11 cellular contexts compared by ENCODE assay signal in the genomic region with DNA sequence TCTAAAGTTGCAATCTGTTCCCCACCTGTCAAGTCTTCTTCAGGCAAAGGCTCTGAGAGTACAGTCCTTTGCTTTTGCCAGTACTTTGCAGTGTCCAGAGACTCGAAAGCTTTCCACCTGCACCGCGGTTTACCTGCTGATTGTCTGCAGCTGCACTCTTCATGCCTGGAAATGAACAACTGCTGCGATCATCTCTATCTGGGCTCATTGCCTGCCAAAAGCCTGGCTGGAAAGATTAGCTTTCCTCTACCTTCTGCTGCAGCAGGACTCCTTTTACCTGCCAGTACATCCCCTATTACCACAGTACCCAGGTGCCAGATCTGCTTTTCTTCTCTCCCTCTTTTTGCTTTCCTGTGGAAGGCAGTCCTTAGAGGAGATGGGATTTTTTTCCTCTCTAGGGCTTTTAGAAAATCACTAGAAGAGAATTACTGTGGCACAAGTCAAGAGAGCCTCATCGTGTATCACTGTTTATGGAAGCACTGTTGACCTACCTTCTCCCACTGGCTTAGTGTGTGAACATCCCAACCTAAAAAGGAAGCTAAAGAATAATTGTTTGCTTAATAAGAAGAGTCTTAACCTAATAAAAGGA. TPM values are rescaled to one million over a fixed set of nuclear protein-coding genes. Genes with fewer than 3 reads are reported as not detected.
DNase-seq lines count a peak whose midpoint lies in the region; FAIRE-seq and TF ChIP-seq lines count a peak whose summit lies in the region.
"Had no signal": no experiment of that assay in that cellular context is flagged by ENCODE, and none has a peak within 500 bp of the region (broad histone marks: within the 10 kb centered on the region; RNA-seq: fewer than 3 reads in every experiment).

No MANE protein-coding gene starts in this region.

- H3K4me3 Mint-ChIP-seq in MCF 10A (ENCODE audit: unreplicated experiment), result no peak overlapping the region

- no peak for TF ChIP-seq CTCF in MCF 10A (IDR thresholded peaks at IDR 0.05; ENCODE audit: unreplicated experiment)
- no peak for TF ChIP-seq CTCF in mammary epithelial cell (conservative IDR thresholded peaks at IDR 0.05 in 1 of 2, IDR thresholded peaks at IDR 0.05 in 1 of 2; ENCODE audit: extremely low read depth in 1 of 2, insufficient read depth in 1 of 2, low read depth in 1 of 2, low read length in 2 of 2)
- TF ChIP-seq CTCF in D721Med (IDR thresholded peaks at IDR 0.05; ENCODE audit: insufficient read depth, missing control alignments), result no peak

- intact Hi-C loops in MCF 10A (cut with micrococcal nuclease) (no loop called here), mammary epithelial cell (cut with micrococcal nuclease) (no loop called here)

- H3K27me3 ChIP-seq in mammary epithelial cell (ENCODE audit: insufficient read depth, low read length), result no peaks in the 10 kb centered on the region

- no peak overlapping the region for H2AFZ ChIP-seq in mammary epithelial cell (ENCODE audit: low read depth, low read length)

- BruUV-seq in MCF 10A (replicated peaks; lab: Mats Ljungman, UMichigan), result no TSS peak
- no TSS peak for BruUV-seq in mammary epithelial cell (replicated peaks; lab: Mats Ljungman, UMichigan)

- peaks cover 18% of the 10 kb centered on the region for H3K79me2 ChIP-seq in mammary epithelial cell (ENCODE audit: insufficient read depth, low read length)

- no peaks in the 10 kb centered on the region for H4K20me1 ChIP-seq in mammary epithelial cell (ENCODE audit: insufficient read depth, low read length)

- no peak overlapping the region for H3K4me2 ChIP-seq in mammary epithelial cell (ENCODE audit: insufficient read depth, low read depth, low read length)

- CTCF ChIA-PET in MCF 10A (lab: Yijun Ruan, JAX), result interaction anchor here (1.2 kb wide), 1 partner anchor 11 kb away, joined by 7 read pairs; no protein-coding TSS in a partner anchor
- CTCF ChIA-PET in mammary epithelial cell (lab: Charles Lee; ENCODE audit: low non-redundant PET), result no interaction called here

- H3K27ac ChIP-seq in mammary epithelial cell (ENCODE audit: insufficient read depth, low read depth, low read length) (no peak overlapping the region), caudate nucleus (ENCODE audit: low read depth, low read length) (peak overlapping the region; percentile 63)

- DNase-seq in MCF 10A (ENCODE audit: unreplicated experiment) (peak; percentile 12), mammary epithelial cell (no peak), NCI-H82 (lab: John Stamatoyannopoulos, UW) (peak; percentile 34), caudate nucleus (lab: John Stamatoyannopoulos, UW) (peak in 6 of 61 donors; percentile 7 to 85 (median 12)), retina (no peak), D721Med (ENCODE audit: insufficient read length, low spot score) (no peak), HuH-7.5 (ENCODE audit: low spot score) (no peak)
- DNase-seq: effector CD8-positive, alpha-beta T cell; MM.1S; small intestine had no signal

- no peaks in the 10 kb centered on the region for H3K9me3 Mint-ChIP-seq in MCF 10A (ENCODE audit: unreplicated experiment)

- H3K4me3 ChIP-seq in mammary epithelial cell (replicated peaks in 1 of 3; ENCODE audit: insufficient read depth in 1 of 3, low read depth in 2 of 3, low read length in 3 of 3), result no peak overlapping the region

- H3K4me1 Mint-ChIP-seq in MCF 10A (ENCODE audit: insufficient read depth, unreplicated experiment), result peaks cover 37% of the 10 kb centered on the region

- POLR2A ChIA-PET in MCF 10A (lab: Yijun Ruan, JAX), result no interaction called here

- no peak overlapping the region for H3K9ac ChIP-seq in mammary epithelial cell (ENCODE audit: insufficient read depth, low read length)

- H3K36me3 ChIP-seq in mammary epithelial cell (ENCODE audit: insufficient read depth, low read length), result peaks cover 4% of the 10 kb centered on the region

- in situ Hi-C loops in mammary epithelial cell (cut with MboI; ENCODE audit: low sequenced_read_pairs in 2 of 2), result no loop called here

- WGBS in mammary epithelial cell (ENCODE audit: low coverage, missing lambda C conversion rate), result 76% methylated on average over 5 of the region's 5 CpGs

- no peak for FAIRE-seq in D721Med (lab: Jason Lieb, UNC)
- FAIRE-seq: small intestine, TTC549 had no signal

- dilution Hi-C loops in mammary epithelial cell (cut with HindIII; ENCODE audit: low sequenced_read_pairs), result no loop called here

- H3K36me3 Mint-ChIP-seq in MCF 10A (ENCODE audit: insufficient read depth, unreplicated experiment), result peaks cover 6% of the 10 kb centered on the region

- no peak overlapping the region for H3K27ac Mint-ChIP-seq in MCF 10A (ENCODE audit: low read depth, unreplicated experiment)

- no peaks in the 10 kb centered on the region for H3K27me3 Mint-ChIP-seq in MCF 10A (ENCODE audit: insufficient read depth, unreplicated experiment)

- H3K9me3 ChIP-seq in mammary epithelial cell (replicated peaks; ENCODE audit: insufficient read depth, low read length), result no peaks in the 10 kb centered on the region

- H3K4me1 ChIP-seq in mammary epithelial cell (ENCODE audit: insufficient read depth, low read length), result peaks cover 39% of the 10 kb centered on the region

RNA-seq across cellular contexts. Expression of gene STRIP2, which starts 2.2 kb away (rescaled TPM):
- 6.3 and 18.3 TPM in 2 replicates for total RNA-seq in MCF 10A (2022)
- total RNA-seq in mammary epithelial cell, result 10 to 100 TPM in 1 of 2 donors, 1 to 10 TPM in 1; 5.2 to 12.5 TPM
- polyA plus RNA-seq in mammary epithelial cell, result 8.2 TPM
- 26.6 TPM for polyA minus RNA-seq in mammary epithelial cell

Comparison
In these comparisons a context has a peak if more than half of its experiments do, and no peak if none do; other contexts are left out.
1. DNase-seq: peak in MCF 10A (single experiment) and NCI-H82 (single experiment); none in mammary epithelial cell (single experiment), retina (single experiment), D721Med (single experiment) and HuH-7.5 (single experiment).